Comparison of ENCODE assay signal across 12 cellular contexts in the genomic region with DNA sequence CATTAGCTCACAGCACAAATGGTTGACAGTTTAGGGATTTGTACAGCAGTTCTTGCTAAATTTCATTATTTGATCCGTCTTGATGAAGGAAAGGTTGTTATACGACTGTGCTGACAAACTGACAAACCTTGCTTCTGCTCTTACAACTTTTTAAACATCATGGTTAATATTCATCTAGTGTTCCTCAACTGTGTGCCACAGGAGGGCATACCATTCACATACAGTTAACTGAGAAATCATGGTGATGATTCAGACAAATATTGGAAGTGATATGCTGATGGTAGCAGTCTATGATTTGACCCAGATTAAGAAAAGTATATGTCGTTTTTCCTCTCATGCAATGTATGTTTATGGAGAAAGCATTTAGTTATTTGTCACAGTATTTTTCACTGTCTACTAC.
DNase-seq lines count a peak whose midpoint lies in the region; ATAC-seq and TF ChIP-seq lines count a peak whose summit lies in the region.
"Had no signal": no experiment of that assay in that cellular context is flagged by ENCODE, and none has a peak within 500 bp of the region (broad histone marks: within the 10 kb centered on the region; RNA-seq: fewer than 3 reads in every experiment).

No MANE protein-coding gene starts in this region.

- no peaks in the 10 kb centered on the region for H3K4me1 ChIP-seq in Panc1 (ENCODE audit: control insufficient read depth, insufficient read depth, low read length)

- H3K27ac ChIP-seq in 22Rv1, result no peak overlapping the region
- no peak overlapping the region for H3K27ac ChIP-seq in Panc1 (ENCODE audit: low read length)

- H3K27me3 ChIP-seq in Panc1 (ENCODE audit: control insufficient read depth, insufficient read depth, low read length), result no peaks in the 10 kb centered on the region

- no TSS peak for BruUV-seq in Panc1 (replicated peaks; lab: Mats Ljungman, UMichigan)

- CTCF ChIA-PET in Panc1 (lab: Charles Lee), result no interaction called here

- POLR2A ChIA-PET in Panc1 (lab: Charles Lee), result no interaction called here

- in situ Hi-C loops in Panc1 (cut with HindIII; ENCODE audit: low pct_unique_long_range_greater_than_20kb, low sequenced_read_pairs), result no loop called here

- peak; percentile 31 for DNase-seq in H4 (ENCODE audit: low spot score)
- no peak for DNase-seq in Panc1 (ENCODE audit: low read depth, low spot score)
- peak; percentile 32 for DNase-seq in epithelial cell of esophagus (ENCODE audit: low read depth)
- DNase-seq in middle frontal gyrus (ENCODE audit: extremely low spot score, low spot score), result no peak
- DNase-seq: CD4-positive, CD25-positive, alpha-beta regulatory T cell; foreskin fibroblast; NCI-H1105; stimulated activated CD8-positive, alpha-beta memory T cell treated with anti-CD3 and anti-CD28 coated beads, Interleukin-4, amount 100 ng/mL, for 48 hours had no signal

- no peak overlapping the region for H3K4me3 ChIP-seq in Panc1 (ENCODE audit: low read depth in 2 of 2, low read length in 2 of 2)
- no peak overlapping the region for H3K4me3 ChIP-seq in epithelial cell of esophagus (ENCODE audit: low read length)

- TF ChIP-seq CTCF in 22Rv1 (IDR thresholded peaks at IDR 0.05) (peak; percentile 56), Panc1 (IDR thresholded peaks at IDR 0.05) (peak; percentile 24; the same call in 1 of the 2 replicates), epithelial cell of esophagus (IDR thresholded peaks at IDR 0.05; ENCODE audit: insufficient read depth, low read depth, low read length, missing control alignments) (no peak)

- intact Hi-C loops in Panc1 (cut with micrococcal nuclease; ENCODE audit: unreplicated experiment), result no loop called here

- no peaks in the 10 kb centered on the region for H3K9me3 ChIP-seq in Panc1 (ENCODE audit: control insufficient read depth, insufficient read depth, low read depth, low read length)

- ATAC-seq in Panc1 (no peak), HG02588 (IDR thresholded peaks at IDR 0.05; ENCODE audit: unreplicated experiment) (no peak), GM18870 (IDR thresholded peaks at IDR 0.05; ENCODE audit: unreplicated experiment) (no peak), HG03571 (IDR thresholded peaks at IDR 0.05; ENCODE audit: unreplicated experiment) (no peak)

- H3K36me3 ChIP-seq in Panc1 (ENCODE audit: control insufficient read depth, insufficient read depth, low read length), result no peaks in the 10 kb centered on the region

Comparison
In these comparisons a context has a peak if more than half of its experiments do, and no peak if none do; other contexts are left out.
1. DNase-seq: peak in H4 (single experiment) and epithelial cell of esophagus (single experiment); none in Panc1 (single experiment) and middle frontal gyrus (single experiment).